ENCODE assay signal across 8 cellular contexts in genomic region chr6:32589595-32590274, GRCh38. TPM values are rescaled to one million over a fixed set of nuclear protein-coding genes. Genes with fewer than 3 reads are reported as not detected.
A peak's percentile ranks its signal among the peaks of the same experiment; 100 is the strongest.
DNase-seq lines count a peak whose midpoint lies in the region; ATAC-seq and TF ChIP-seq lines count a peak whose summit lies in the region.
"Not testable (repeated sequence)": the region's sequence is repeated elsewhere in the genome, so short reads cannot be mapped to it uniquely, and the experiment has no call there.

HLA-DRB1 (minus strand) TSS chr6:32589848; CDS start chr6:32589742, 106 bp downstream.

- not testable (repeated sequence) for H3K27me3 ChIP-seq in foreskin keratinocyte; thoracic aorta (replicated peaks; ENCODE audit: insufficient read depth)

- H3K9me3 ChIP-seq in thoracic aorta: not testable (repeated sequence)

- POLR2A ChIA-PET in RWPE1 (lab: Yijun Ruan, JAX; ENCODE audit: low non-redundant PET): not testable (repeated sequence)

- H3K27me3 Mint-ChIP-seq in activated naive CD4-positive, alpha-beta T cell treated with anti-CD3 and anti-CD28 coated beads for 36 hours (ENCODE audit: low read depth): not testable (repeated sequence)

- peak within 1 kb of the TSS; percentile 44 for H3K4me3 Mint-ChIP-seq in activated naive CD4-positive, alpha-beta T cell treated with anti-CD3 and anti-CD28 coated beads for 36 hours

- DNase-seq in GM04503 (ENCODE audit: low read depth) (peak; percentile 2), GM20000 (ENCODE audit: low spot score) (peak; percentile 66), RWPE1 (ENCODE audit: low spot score) (peak; percentile 5), foreskin keratinocyte (peak in 1 of 2 donors; percentile 15), midbrain (lab: John Stamatoyannopoulos, UW) (peak; percentile 42)
- DNase-seq in activated naive CD4-positive, alpha-beta T cell treated with anti-CD3 and anti-CD28 coated beads for 36 hours; thoracic aorta (ENCODE audit: low spot score): not testable (repeated sequence)

- not testable (repeated sequence) for H3K4me1 Mint-ChIP-seq in activated naive CD4-positive, alpha-beta T cell treated with anti-CD3 and anti-CD28 coated beads for 36 hours (ENCODE audit: low read depth)

- not testable (repeated sequence) for H3K4me1 ChIP-seq in foreskin keratinocyte; thoracic aorta (ENCODE audit: control insufficient read depth in 1 of 2, low read depth in 2 of 2)

- H3K27ac ChIP-seq in RWPE1, foreskin keratinocyte, thoracic aorta: not testable (repeated sequence)

- not testable (repeated sequence) for H3K36me3 Mint-ChIP-seq in activated naive CD4-positive, alpha-beta T cell treated with anti-CD3 and anti-CD28 coated beads for 36 hours (ENCODE audit: low read depth)

- H3K4me3 ChIP-seq in thoracic aorta: not testable (repeated sequence)

- CTCF ChIA-PET in RWPE1 (lab: Yijun Ruan, JAX): interaction anchor here (0.8 kb wide), 1 partner anchor 54 kb away, joined by 3 read pairs; no protein-coding TSS in a partner anchor
- CTCF ChIA-PET in activated naive CD4-positive, alpha-beta T cell treated with anti-CD3 and anti-CD28 coated beads for 36 hours (lab: Charles Lee): not testable (repeated sequence)

- peak; percentile 96 for ATAC-seq in HG03108 (IDR thresholded peaks at IDR 0.05; ENCODE audit: unreplicated experiment)
- peak; percentile 57 for ATAC-seq in foreskin keratinocyte
- peak; percentile 95 for ATAC-seq in thoracic aorta (ENCODE audit: insufficient number of reproducible peaks, low FRiP score, low read depth)

- not testable (repeated sequence) for H3K27ac Mint-ChIP-seq in activated naive CD4-positive, alpha-beta T cell treated with anti-CD3 and anti-CD28 coated beads for 36 hours

- not testable (repeated sequence) for H3K9me3 Mint-ChIP-seq in activated naive CD4-positive, alpha-beta T cell treated with anti-CD3 and anti-CD28 coated beads for 36 hours

- not testable (repeated sequence) for H3K36me3 ChIP-seq in thoracic aorta

- intact Hi-C loops in activated naive CD4-positive, alpha-beta T cell treated with anti-CD3 and anti-CD28 coated beads for 36 hours (cut with micrococcal nuclease): loop anchor here (2.0 kb wide), 1 partner anchor 61 kb away; no protein-coding TSS in a partner anchor

- not testable (repeated sequence) for TF ChIP-seq CTCF in GM20000 (IDR thresholded peaks at IDR 0.05; ENCODE audit: extremely low read depth, missing control alignments); RWPE1 (conservative IDR thresholded peaks at IDR 0.05; ENCODE audit: low read depth); foreskin keratinocyte (conservative IDR thresholded peaks at IDR 0.05); thoracic aorta (IDR thresholded peaks at IDR 0.05)

RNA-seq across cellular contexts. Expression of gene HLA-DRB1, which starts in this region (rescaled TPM):
- 1 to 10 TPM; 4.1 to 4.2 TPM for total RNA-seq in activated naive CD4-positive, alpha-beta T cell treated with anti-CD3 and anti-CD28 coated beads for 36 hours
- total RNA-seq in foreskin keratinocyte (not detected in 2 replicates), thoracic aorta (10 to 100 TPM; 50.0 to 80.3 TPM)
- polyA plus RNA-seq in foreskin keratinocyte: 0.03 TPM in 1 of 2 replicates, not detected in the other

Comparison
In these comparisons a context has a peak if more than half of its experiments do, and no peak if none do; other contexts are left out.
1. RNA of gene HLA-DRB1 (total RNA-seq): 50.0 to 80.3 TPM in thoracic aorta; 4.1 to 4.2 TPM in activated naive CD4-positive, alpha-beta T cell treated with anti-CD3 and anti-CD28 coated beads for 36 hours and not detected in foreskin keratinocyte; every median in the first group is over 4 times any median in the second.
2. Peak in ATAC-seq in foreskin keratinocyte; RNA of the gene not detected or under 1 TPM.
3. Peak in every context shown above with its lines, with median percentiles within 50 percentile points of each other: ATAC-seq.